Comparison of ENCODE assay signal across 24 cellular contexts in the genomic region with DNA sequence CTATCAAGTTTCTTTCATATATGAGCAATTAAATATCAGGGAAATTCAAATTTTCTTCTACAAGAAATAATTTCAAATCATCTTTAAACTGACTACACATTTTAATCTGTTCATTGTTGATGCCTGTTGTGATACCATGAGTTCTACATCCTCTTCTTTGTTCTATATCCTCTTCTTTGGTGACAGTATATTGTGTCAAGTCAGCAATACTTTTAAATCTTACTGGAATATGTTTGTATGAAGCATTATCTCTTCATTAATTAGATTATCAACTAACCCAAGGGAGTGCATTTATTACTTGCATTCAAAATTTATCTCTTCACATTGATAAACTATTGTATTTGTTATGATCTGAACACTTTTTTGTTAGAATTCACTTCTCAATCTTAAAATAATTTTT.
DNase-seq lines count a peak whose midpoint lies in the region; ATAC-seq, FAIRE-seq and TF ChIP-seq lines count a peak whose summit lies in the region.
"Had no signal": no experiment of that assay in that cellular context is flagged by ENCODE, and none has a peak within 500 bp of the region (broad histone marks: within the 10 kb centered on the region; RNA-seq: fewer than 3 reads in every experiment).

No MANE protein-coding gene starts in this region.

- no peaks in the 10 kb centered on the region for H3K9me3 ChIP-seq in HepG2 (ENCODE audit: low read length)
- H3K9me3 ChIP-seq in right lobe of liver: no peaks in the 10 kb centered on the region
- H3K9me3 ChIP-seq in K562 (replicated peaks; ENCODE audit: control insufficient read depth, insufficient read depth, low read depth, low read length): no peaks in the 10 kb centered on the region
- H3K9me3 ChIP-seq in right cardiac atrium (ENCODE audit: control insufficient read depth, low read length): no peaks in the 10 kb centered on the region
- no peaks in the 10 kb centered on the region for H3K9me3 ChIP-seq in MG63
- H3K9me3 ChIP-seq: BE2C, BLaER1 had no signal

- TF ChIP-seq EP300 in HepG2 (IDR thresholded peaks at IDR 0.05; ENCODE audit: low read depth in 2 of 2, low read length in 2 of 2): no peak
- TF ChIP-seq EP300 in HepG2 (CRISPR knock-in tag; IDR thresholded peaks at IDR 0.05; ENCODE audit: borderline replicate concordance): no peak
- no peak for TF ChIP-seq EP300 in K562 (IDR thresholded peaks at IDR 0.05; ENCODE audit: low read length)

- H3K4me2 ChIP-seq in HepG2 (ENCODE audit: low read depth, low read length): no peak overlapping the region
- no peak overlapping the region for H3K4me2 ChIP-seq in K562 (ENCODE audit: insufficient read depth, low read length)
- H3K4me2 ChIP-seq: BLaER1 had no signal

- intact Hi-C loops in HepG2 (cut with micrococcal nuclease; ENCODE audit: unreplicated experiment) (no loop called here), right lobe of liver (cut with DNase I) (no loop called here), K562 (cut with micrococcal nuclease) (no loop called here), right cardiac atrium (cut with DNase I) (no loop called here)

- H3K4me1 ChIP-seq in HepG2 (ENCODE audit: insufficient read depth, low read length) (no peaks in the 10 kb centered on the region), right lobe of liver (no peaks in the 10 kb centered on the region), K562 (replicated peaks in 1 of 2; ENCODE audit: control insufficient read depth in 2 of 2, insufficient read depth in 2 of 2, low read length in 2 of 2) (no peaks in the 10 kb centered on the region), right cardiac atrium (ENCODE audit: control insufficient read depth, insufficient read depth, low read length) (no peaks in the 10 kb centered on the region)
- H3K4me1 ChIP-seq: BE2C, BLaER1 had no signal

- no peak overlapping the region for H3K27ac ChIP-seq in HepG2 (ENCODE audit: extremely low read length, insufficient read depth, low read length)
- no peak overlapping the region for H3K27ac ChIP-seq in right lobe of liver
- no peak overlapping the region for H3K27ac ChIP-seq in K562 (ENCODE audit: extremely low read depth, low read depth, low read length)
- H3K27ac ChIP-seq in right cardiac atrium (ENCODE audit: low read length): no peak overlapping the region
- H3K27ac ChIP-seq: 22Rv1, BLaER1 had no signal

- H3K4me3 ChIP-seq in HepG2 (replicated peaks in 1 of 3; ENCODE audit: insufficient read depth in 1 of 3, low read depth in 2 of 3, low read length in 3 of 3) (no peak overlapping the region), right lobe of liver (no peak overlapping the region), K562 (no peak overlapping the region), right cardiac atrium (ENCODE audit: low read length) (no peak overlapping the region), MG63 (no peak overlapping the region)
- H3K4me3 ChIP-seq: BLaER1, GM12878 had no signal

- H3K9me1 ChIP-seq in K562 (ENCODE audit: control insufficient read depth, insufficient read depth, low read length): no peaks in the 10 kb centered on the region

- TF ChIP-seq RAD21 in HepG2 (CRISPR knock-in tag; IDR thresholded peaks at IDR 0.05): no peak
- no peak for TF ChIP-seq RAD21 in K562 (CRISPR knock-in tag; conservative IDR thresholded peaks at IDR 0.05 in 1 of 2, IDR thresholded peaks at IDR 0.05 in 1 of 2)

- H3K27me3 ChIP-seq in HepG2 (ENCODE audit: control insufficient read depth in 1 of 2, insufficient read depth in 2 of 2, low read length in 2 of 2) (no peaks in the 10 kb centered on the region), right lobe of liver (no peaks in the 10 kb centered on the region), K562 (ENCODE audit: control insufficient read depth in 2 of 2, insufficient read depth in 2 of 2, low read length in 2 of 2) (no peaks in the 10 kb centered on the region), right cardiac atrium (ENCODE audit: control insufficient read depth, insufficient read depth) (no peaks in the 10 kb centered on the region), MG63 (no peaks in the 10 kb centered on the region)
- H3K27me3 ChIP-seq: BE2C, BLaER1 had no signal

- H3K9ac ChIP-seq in HepG2 (ENCODE audit: insufficient read depth, low read depth, low read length): no peak overlapping the region
- no peak overlapping the region for H3K9ac ChIP-seq in K562 (ENCODE audit: insufficient read depth in 1 of 2, low read depth in 2 of 2, low read length in 2 of 2)
- H3K9ac ChIP-seq: BLaER1 had no signal

- no peak for ATAC-seq in HepG2
- ATAC-seq in right lobe of liver: no peak
- no peak for ATAC-seq in K562
- ATAC-seq in right cardiac atrium: no peak
- ATAC-seq: GM12878 had no signal

- TF ChIP-seq POLR2A in HepG2 (IDR thresholded peaks at IDR 0.05; ENCODE audit: insufficient read depth in 1 of 2, low read depth in 2 of 2, low read length in 2 of 2) (no peak), right lobe of liver (IDR thresholded peaks at IDR 0.05) (no peak), K562 (conservative IDR thresholded peaks at IDR 0.05) (no peak)

- H2AFZ ChIP-seq in HepG2 (ENCODE audit: low read length): no peak overlapping the region
- H2AFZ ChIP-seq in K562 (ENCODE audit: low read depth, low read length): no peak overlapping the region

- BruUV-seq in HepG2 (replicated peaks; lab: Mats Ljungman, UMichigan) (no TSS peak), K562 (replicated peaks; lab: Mats Ljungman, UMichigan) (no TSS peak)

- POLR2A ChIA-PET in HepG2 (lab: Yijun Ruan, JAX) (no interaction called here), K562 (lab: Yijun Ruan, JAX) (no interaction called here)

- H4K20me1 ChIP-seq in HepG2 (ENCODE audit: insufficient read depth, low read length) (no peaks in the 10 kb centered on the region), K562 (replicated peaks; ENCODE audit: control insufficient read depth, insufficient read depth, low read length) (no peaks in the 10 kb centered on the region; the same call in 1 of the 2 replicates)
- H4K20me1 ChIP-seq: BLaER1 had no signal

- DNase-seq in HepG2 (ENCODE audit: low spot score) (no peak), right lobe of liver (no peak), K562 (ENCODE audit: extremely low read depth in 1 of 4, low spot score in 3 of 4) (no peak), right cardiac atrium (no peak), MG63 (no peak)
- DNase-seq: ACHN; BE2C; C1 segment of cervical spinal cord; CD4-positive, alpha-beta memory T cell; CD4-positive, CD25-positive, alpha-beta regulatory T cell; CD8-positive, alpha-beta memory T cell; COR-L47; DMS 273 treated with DMSO at 0.1 percent for 48 hours; DMS153; DMS53; DMS79; DND-41; EL; GDM1 had no signal

- CTCF ChIA-PET in HepG2 (lab: Yijun Ruan, JAX; ENCODE audit: low intra/inter-chr PET ratio, low total read pairs) (no interaction called here), K562 (lab: Yijun Ruan, JAX; ENCODE audit: low intra/inter-chr PET ratio) (no interaction called here)

- in situ Hi-C loops in HepG2 (cut with HindIII; ENCODE audit: extremely low pct_ligation_motif_present, low pct_unique_long_range_greater_than_20kb): no loop called here
- in situ Hi-C loops in K562 (cut with MboI): no loop called here

- FAIRE-seq in HepG2 (lab: Jason Lieb, UNC) (no peak), K562 (lab: Jason Lieb, UNC) (no peak)
- FAIRE-seq: GM12878, GM12892, GM18507 had no signal

- H3K79me2 ChIP-seq in HepG2 (ENCODE audit: insufficient read depth, low read length) (no peaks in the 10 kb centered on the region), K562 (ENCODE audit: control insufficient read depth, insufficient read depth, low read length) (no peaks in the 10 kb centered on the region)

- H3K36me3 ChIP-seq in HepG2 (replicated peaks in 1 of 2; ENCODE audit: control insufficient read depth in 1 of 2, insufficient read depth in 2 of 2, low read length in 2 of 2) (no peaks in the 10 kb centered on the region), right lobe of liver (no peaks in the 10 kb centered on the region), K562 (ENCODE audit: control insufficient read depth, insufficient read depth, low read length) (no peaks in the 10 kb centered on the region), MG63 (no peaks in the 10 kb centered on the region)
- H3K36me3 ChIP-seq: BE2C, BLaER1 had no signal

- TF ChIP-seq CTCF in HepG2 (CRISPR knock-in tag; IDR thresholded peaks at IDR 0.05): no peak
- no peak for TF ChIP-seq CTCF in right lobe of liver (IDR thresholded peaks at IDR 0.05)
- no peak for TF ChIP-seq CTCF in K562 (IDR thresholded peaks at IDR 0.05 in 2 of 3, conservative IDR thresholded peaks at IDR 0.05 in 1 of 3; ENCODE audit: insufficient read depth in 2 of 3, low read depth in 1 of 3, low read length in 3 of 3)

TF ChIP-seq in HepG2, 621 proteins besides CTCF, POLR2A, EP300 and RAD21:
- no peak for TF ChIP-seq PPARG (CRISPR knock-in tag; conservative IDR thresholded peaks at IDR 0.05)
- no peak for TF ChIP-seq KDM2A (CRISPR knock-in tag; IDR thresholded peaks at IDR 0.05; ENCODE audit: borderline replicate concordance, low read depth)
- peak; percentile 88 to 96 for TF ChIP-seq MAFK (conservative IDR thresholded peaks at IDR 0.05 in 1 of 2, IDR thresholded peaks at IDR 0.05 in 1 of 2; ENCODE audit: low read length in 2 of 2)
- TF ChIP-seq ZEB1 (IDR thresholded peaks at IDR 0.05; ENCODE audit: insufficient replicate concordance, low read depth): no peak
- peak; percentile 95 for TF ChIP-seq MAFF (IDR thresholded peaks at IDR 0.05; ENCODE audit: low read depth, low read length)
TF ChIP-seq in HepG2: peak in this region for 2.

TF ChIP-seq in K562, 482 proteins besides CTCF, POLR2A, EP300 and RAD21:
- TF ChIP-seq ZNF316 (IDR thresholded peaks at IDR 0.05) (peak; percentile 90), NELFE (IDR thresholded peaks at IDR 0.05; ENCODE audit: insufficient read depth, insufficient read length) (no peak), MAFF (IDR thresholded peaks at IDR 0.05; ENCODE audit: low read length) (peak; percentile 81), FOXM1 (IDR thresholded peaks at IDR 0.05; ENCODE audit: low read depth) (no peak), FOXM1 (CRISPR knock-in tag; IDR thresholded peaks at IDR 0.05; ENCODE audit: low read depth) (no peak), MAFK (IDR thresholded peaks at IDR 0.05; ENCODE audit: low read length) (peak; percentile 83), ZNF436 (CRISPR knock-in tag; IDR thresholded peaks at IDR 0.05) (no peak), ZNF431 (CRISPR knock-in tag; IDR thresholded peaks at IDR 0.05) (no peak), MAFG (tag; conservative IDR thresholded peaks at IDR 0.05) (peak; percentile 58), CSDE1 (IDR thresholded peaks at IDR 0.05) (no peak), ESRRA (IDR thresholded peaks at IDR 0.05; ENCODE audit: borderline replicate concordance, low read depth) (no peak), C11orf30 (IDR thresholded peaks at IDR 0.05; ENCODE audit: low read depth) (peak; percentile 76)
